In genomic region chr19:30222428-30222873, GRCh38 we compare ENCODE assay signal across 10 cellular contexts.
DNase-seq lines count a peak whose midpoint lies in the region; ATAC-seq, FAIRE-seq and TF ChIP-seq lines count a peak whose summit lies in the region.
"Had no signal": no experiment of that assay in that cellular context is flagged by ENCODE, and none has a peak within 500 bp of the region (broad histone marks: within the 10 kb centered on the region; RNA-seq: fewer than 3 reads in every experiment).

No MANE protein-coding gene starts in this region.

- TF ChIP-seq CTCF in AG04449 (IDR thresholded peaks at IDR 0.05; ENCODE audit: insufficient read depth, low read length, missing control alignments) (peak; percentile 76), GM13976 (IDR thresholded peaks at IDR 0.05; ENCODE audit: borderline replicate concordance, control extremely low read depth, extremely low read depth, insufficient read depth, missing control alignments) (peak; percentile 59), kidney (IDR thresholded peaks at IDR 0.05; ENCODE audit: borderline replicate concordance, extremely low read depth, insufficient read depth) (peak; percentile 8)

- H3K36me3 ChIP-seq in kidney (ENCODE audit: control insufficient read depth in 1 of 2, insufficient read depth in 2 of 2, low read length in 2 of 2) = no peaks in the 10 kb centered on the region

- H3K9me3 ChIP-seq in kidney (ENCODE audit: control insufficient read depth in 1 of 2, low read length in 2 of 2) = no peaks in the 10 kb centered on the region

- no peak for FAIRE-seq in kidney (lab: Jason Lieb, UNC)

- H3K9ac ChIP-seq in kidney (ENCODE audit: low read length in 2 of 2) = no peak overlapping the region
- H3K9ac ChIP-seq: KMS-11 had no signal

- H3K4me1 ChIP-seq in kidney (ENCODE audit: control insufficient read depth in 1 of 2, insufficient read depth in 1 of 2, low read depth in 1 of 2, low read length in 2 of 2) = no peaks in the 10 kb centered on the region

- H3K27ac ChIP-seq in kidney (ENCODE audit: low read depth in 2 of 2, low read length in 2 of 2) = no peak overlapping the region
- H3K27ac ChIP-seq: KMS-11 had no signal

- H3K4me3 ChIP-seq in AG04449 (ENCODE audit: low read depth, low read length) (no peak overlapping the region), kidney (ENCODE audit: low read length in 2 of 2) (no peak overlapping the region)

- in situ Hi-C loops in GM13976 (cut with MboI; ENCODE audit: low sequenced_read_pairs, unreplicated experiment) = no loop called here

- DNase-seq in AG04449 (ENCODE audit: low read depth, low spot score) (no peak), GM13976 (ENCODE audit: low spot score) (peak; percentile 76), astrocyte of the hippocampus (ENCODE audit: low read depth, low spot score) (peak; percentile 40), kidney (no peak), SK-N-DZ (ENCODE audit: low spot score) (no peak), NCI-H187 treated with DMSO at 0.1 percent for 48 hours (lab: John Stamatoyannopoulos, UW) (no peak), NCI-H748 (lab: John Stamatoyannopoulos, UW; ENCODE audit: unreplicated experiment) (no peak)
- DNase-seq: stimulated activated naive B cell treated with anti-CD40 and anti-IgM and Interleukin-4, amounts not matched to agents 10 μg/mL and 1 μg/mL and 100 μg/mL, for 72 hours had no signal

- intact Hi-C loops in kidney (cut with DNase I) = no loop called here

- CTCF ChIA-PET in AG04449 (lab: Yijun Ruan, JAX) = no interaction called here

- POLR2A ChIA-PET in AG04449 (lab: Yijun Ruan, JAX) = no interaction called here

- no peak for ATAC-seq in GM19455 (IDR thresholded peaks at IDR 0.05; ENCODE audit: unreplicated experiment)

Comparison
In these comparisons a context has a peak if more than half of its experiments do, and no peak if none do; other contexts are left out.
1. DNase-seq: peak in GM13976 (single experiment) and astrocyte of the hippocampus (single experiment); none in AG04449 (single experiment), kidney (single experiment), SK-N-DZ (single experiment), NCI-H187 treated with DMSO at 0.1 percent for 48 hours (single experiment) and NCI-H748 (single experiment).
2. CTCF ChIP-seq: peak in every context shown above with its lines; median percentile 76 in AG04449; 59 in GM13976; 8 in kidney.